ENCODE assay signal across 8 cellular contexts in the genomic region with DNA sequence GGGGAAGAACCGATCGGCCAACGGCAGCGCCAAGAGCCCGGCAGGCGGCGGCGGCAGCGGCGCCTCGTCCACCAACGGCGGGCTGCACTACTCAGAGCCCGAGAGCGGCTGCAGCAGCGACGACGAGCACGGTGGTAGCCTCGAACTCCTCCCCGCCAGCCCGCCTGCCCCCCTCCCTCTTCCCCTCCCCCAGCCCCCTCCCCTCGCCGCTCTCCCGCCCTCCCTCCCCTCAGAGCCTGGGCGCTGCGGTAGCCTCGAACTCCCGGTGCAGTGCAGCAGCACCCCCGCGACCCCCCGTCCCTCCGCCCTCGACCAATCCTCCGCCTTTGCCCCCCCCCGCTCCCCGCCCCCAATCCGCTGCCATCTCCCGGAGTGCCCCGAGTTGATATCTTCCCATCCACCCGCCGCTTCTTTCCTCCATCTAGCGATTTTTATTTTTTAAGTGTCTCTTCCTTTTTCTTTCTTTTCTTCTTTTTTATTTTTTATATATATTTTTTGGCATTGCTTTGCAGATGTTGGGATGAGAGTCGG. TPM values are rescaled to one million over a fixed set of nuclear protein-coding genes. Genes with fewer than 3 reads are reported as not detected.
DNase-seq lines count a peak whose midpoint lies in the region; ATAC-seq and TF ChIP-seq lines count a peak whose summit lies in the region.

No MANE protein-coding gene starts in this region.

- H3K27me3 ChIP-seq in fibroblast of lung (ENCODE audit: control insufficient read depth, insufficient read depth, low read length): no peaks in the 10 kb centered on the region
- H3K27me3 ChIP-seq in transverse colon: no peaks in the 10 kb centered on the region

- peak overlapping the region; percentile 93 for H3K27ac ChIP-seq in fibroblast of lung (ENCODE audit: insufficient read depth, low read length)
- H3K27ac ChIP-seq in transverse colon: peak overlapping the region; percentile 98 to 100 (median 100)

- POLR2A ChIA-PET in activated CD8-positive, alpha-beta T cell treated with anti-CD3 and anti-CD28 coated beads, Interleukin-2, amount 10 ng/mL, durations not matched to agents 7 days and 5 days (lab: Charles Lee): no interaction called here

- CTCF ChIA-PET in activated CD8-positive, alpha-beta T cell treated with anti-CD3 and anti-CD28 coated beads, Interleukin-2, amount 10 ng/mL, durations not matched to agents 7 days and 5 days (lab: Charles Lee): no interaction called here

- TF ChIP-seq CTCF in fibroblast of lung (conservative IDR thresholded peaks at IDR 0.05 in 1 of 2, IDR thresholded peaks at IDR 0.05 in 1 of 2; ENCODE audit: low read depth in 1 of 2, low read length in 2 of 2) (no peak), natural killer cell (IDR thresholded peaks at IDR 0.05) (no peak), transverse colon (IDR thresholded peaks at IDR 0.05) (no peak)

- in situ Hi-C loops in transverse colon (cut with MboI; ENCODE audit: low pct_ligation_motif_present in 1 of 4, low pct_unique_long_range_greater_than_20kb in 1 of 4, low sequenced_read_pairs in 3 of 4): no loop called here

- no peaks in the 10 kb centered on the region for H4K20me1 ChIP-seq in fibroblast of lung (ENCODE audit: control insufficient read depth, extremely low read depth, insufficient read depth, low read length)

- peak overlapping the region; percentile 89 for H3K27ac Mint-ChIP-seq in activated CD8-positive, alpha-beta T cell treated with anti-CD3 and anti-CD28 coated beads, Interleukin-2, amount 10 ng/mL, durations not matched to agents 7 days and 5 days
- H3K27ac Mint-ChIP-seq in natural killer cell: peak overlapping the region; percentile 94 to 96

- H3K9me3 ChIP-seq in fibroblast of lung (ENCODE audit: control insufficient read depth, insufficient read depth, low read depth, low read length): no peaks in the 10 kb centered on the region
- no peaks in the 10 kb centered on the region for H3K9me3 ChIP-seq in transverse colon

- H3K9ac ChIP-seq in fibroblast of lung (ENCODE audit: insufficient read depth, low read length): peak overlapping the region; percentile 85

- ATAC-seq in GM19455 (IDR thresholded peaks at IDR 0.05; ENCODE audit: unreplicated experiment) (peak; percentile 18), natural killer cell (peak; percentile 20 to 33 (median 29))
- ATAC-seq in activated CD8-positive, alpha-beta T cell treated with anti-CD3 and anti-CD28 coated beads, Interleukin-2, amount 10 ng/mL, durations not matched to agents 7 days and 5 days: peak; percentile 45

- peaks cover 31% of the 10 kb centered on the region for H3K79me2 ChIP-seq in fibroblast of lung (ENCODE audit: control insufficient read depth, insufficient read depth, low read length)

- H3K36me3 Mint-ChIP-seq in activated CD8-positive, alpha-beta T cell treated with anti-CD3 and anti-CD28 coated beads, Interleukin-2, amount 10 ng/mL, durations not matched to agents 7 days and 5 days (ENCODE audit: low read depth): peaks cover 17% of the 10 kb centered on the region
- H3K36me3 Mint-ChIP-seq in natural killer cell: no peaks in the 10 kb centered on the region

- DNase-seq in COLO668 (lab: John Stamatoyannopoulos, UW; ENCODE audit: unreplicated experiment) (peak; percentile 79), NCI-H1105 treated with DMSO at 0.1 percent for 48 hours (lab: John Stamatoyannopoulos, UW) (peak; percentile 61), fibroblast of lung (ENCODE audit: low read depth in 2 of 2) (peak in 1 of 2 donors; percentile 69), natural killer cell (no peak), transverse colon (peak; percentile 61)
- DNase-seq in activated CD8-positive, alpha-beta T cell treated with anti-CD3 and anti-CD28 coated beads, Interleukin-2, amount 10 ng/mL, durations not matched to agents 7 days and 5 days: peak; percentile 67
- DNase-seq in activated effector memory CD4-positive, alpha-beta T cell treated with Interleukin-2 at 50 U/mL for 16 hours: no peak

- intact Hi-C loops in natural killer cell (cut with micrococcal nuclease): loop anchor here (2.0 kb wide), 1 partner anchor 123 kb away; no protein-coding TSS in a partner anchor
- intact Hi-C loops in transverse colon (cut with DNase I; ENCODE audit: low total_unique reads): no loop called here

- H3K36me3 ChIP-seq in fibroblast of lung (ENCODE audit: control insufficient read depth, insufficient read depth, low read length) (no peaks in the 10 kb centered on the region), transverse colon (peaks cover 0 to 9% (median 0%) of the 10 kb centered on the region in 4 donors)

- H3K4me1 ChIP-seq in fibroblast of lung (ENCODE audit: control insufficient read depth, extremely low read depth, insufficient read depth, low read length) (peaks cover 6% of the 10 kb centered on the region), transverse colon (peaks cover 5 to 22% (median 19%) of the 10 kb centered on the region in 4 donors)

- peak overlapping the region; percentile 89 for H2AFZ ChIP-seq in fibroblast of lung (ENCODE audit: low read length)

- H3K4me1 Mint-ChIP-seq in activated CD8-positive, alpha-beta T cell treated with anti-CD3 and anti-CD28 coated beads, Interleukin-2, amount 10 ng/mL, durations not matched to agents 7 days and 5 days (ENCODE audit: low read depth): peaks cover 18% of the 10 kb centered on the region
- H3K4me1 Mint-ChIP-seq in natural killer cell: peaks cover 29 to 30% of the 10 kb centered on the region in 2 donors

- no peak for TF ChIP-seq POLR2A in transverse colon (IDR thresholded peaks at IDR 0.05)

- WGBS in transverse colon (ENCODE audit: low coverage in 1 of 2), 2 donors: 0 to 1% methylated on average over 1 to 24 of the region's 44 CpGs

- H3K4me2 ChIP-seq in fibroblast of lung (ENCODE audit: extremely low read depth, insufficient read depth, low read length): peak overlapping the region; percentile 65

- peak overlapping the region; percentile 85 to 93 (median 90) for H3K4me3 ChIP-seq in fibroblast of lung (replicated peaks in 1 of 4; ENCODE audit: control extremely low read depth in 1 of 4, insufficient read depth in 1 of 4, low read depth in 3 of 4, low read length in 4 of 4)
- peak overlapping the region; percentile 52 to 98 (median 88) for H3K4me3 ChIP-seq in transverse colon

- no peaks in the 10 kb centered on the region for H3K27me3 Mint-ChIP-seq in activated CD8-positive, alpha-beta T cell treated with anti-CD3 and anti-CD28 coated beads, Interleukin-2, amount 10 ng/mL, durations not matched to agents 7 days and 5 days (ENCODE audit: low read depth)
- H3K27me3 Mint-ChIP-seq in natural killer cell (ENCODE audit: low read depth in 2 of 2): no peaks in the 10 kb centered on the region

- H3K4me3 Mint-ChIP-seq in activated CD8-positive, alpha-beta T cell treated with anti-CD3 and anti-CD28 coated beads, Interleukin-2, amount 10 ng/mL, durations not matched to agents 7 days and 5 days: peak overlapping the region; percentile 85
- peak overlapping the region; percentile 95 for H3K4me3 Mint-ChIP-seq in natural killer cell

- H3K9me3 Mint-ChIP-seq in activated CD8-positive, alpha-beta T cell treated with anti-CD3 and anti-CD28 coated beads, Interleukin-2, amount 10 ng/mL, durations not matched to agents 7 days and 5 days (ENCODE audit: insufficient read depth): no peaks in the 10 kb centered on the region
- H3K9me3 Mint-ChIP-seq in natural killer cell: no peaks in the 10 kb centered on the region

- no peak for TF ChIP-seq EP300 in transverse colon (IDR thresholded peaks at IDR 0.05; ENCODE audit: low read depth)

RNA-seq across cellular contexts. Expression of a gene that starts 0.5 kb away (rescaled TPM):
- total RNA-seq in activated CD8-positive, alpha-beta T cell treated with anti-CD3 and anti-CD28 coated beads, Interleukin-2, amount 10 ng/mL, durations not matched to agents 7 days and 5 days: 10 to 100 TPM; 47.2 to 50.6 TPM
- total RNA-seq in fibroblast of lung (17.5 and 24.9 TPM in 2 replicates), natural killer cell (10 to 100 TPM; 70.9 to 99.2 (median 78.6) TPM), transverse colon (10 to 100 TPM; 52.2 to 77.6 (median 72.1) TPM)
- 28.0 and 38.1 TPM in 2 replicates for polyA plus RNA-seq in fibroblast of lung
- polyA plus RNA-seq in fibroblast of lung (2012): 20.6 and 24.4 TPM in 2 replicates
- polyA minus RNA-seq in fibroblast of lung (ENCODE audit: low replicate concordance): 11.6 and 12.7 TPM in 2 replicates

Comparison
In these comparisons a context has a peak if more than half of its experiments do, and no peak if none do; other contexts are left out.
1. DNase-seq: peak in COLO668 (single experiment), NCI-H1105 treated with DMSO at 0.1 percent for 48 hours (single experiment), activated CD8-positive, alpha-beta T cell treated with anti-CD3 and anti-CD28 coated beads, Interleukin-2, amount 10 ng/mL, durations not matched to agents 7 days and 5 days (single experiment) and transverse colon (single experiment); none in natural killer cell (single experiment) and activated effector memory CD4-positive, alpha-beta T cell treated with Interleukin-2 at 50 U/mL for 16 hours (single experiment).
2. Peak in every context shown above with its lines, with median percentiles within 50 percentile points of each other: ATAC-seq.